21 cellular contexts compared by ENCODE assay signal in genomic region chr2:55837073-55837472, GRCh38.
DNase-seq lines count a peak whose midpoint lies in the region; ATAC-seq, FAIRE-seq and TF ChIP-seq lines count a peak whose summit lies in the region.
"Had no signal": no experiment of that assay in that cellular context is flagged by ENCODE, and none has a peak within 500 bp of the region (broad histone marks: within the 10 kb centered on the region; RNA-seq: fewer than 3 reads in every experiment).

No MANE protein-coding gene starts in this region.

- no peak for TF ChIP-seq POLR2A in K562 (conservative IDR thresholded peaks at IDR 0.05)

- BruUV-seq in K562 (replicated peaks; lab: Mats Ljungman, UMichigan): no TSS peak

- WGBS in K562 (ENCODE audit: insufficient coverage, low coverage, missing lambda C conversion rate): 2% methylated on average over 9 of the region's 9 CpGs

- no peaks in the 10 kb centered on the region for H3K36me3 Mint-ChIP-seq in CD4-positive, alpha-beta T cell (ENCODE audit: low read depth)

- no peak overlapping the region for H3K9ac ChIP-seq in K562 (ENCODE audit: insufficient read depth in 1 of 2, low read depth in 2 of 2, low read length in 2 of 2)
- H3K9ac ChIP-seq: BLaER1 had no signal

- H3K4me3 Mint-ChIP-seq in CD4-positive, alpha-beta T cell: no peak overlapping the region

- no peaks in the 10 kb centered on the region for H3K79me2 ChIP-seq in K562 (ENCODE audit: control insufficient read depth, insufficient read depth, low read length)

- FAIRE-seq in K562 (lab: Jason Lieb, UNC) (no peak), urothelium cell line (lab: Jason Lieb, UNC) (peak; percentile 68)
- FAIRE-seq: GM12892 had no signal

- H3K9me1 ChIP-seq in K562 (ENCODE audit: control insufficient read depth, insufficient read depth, low read length): no peaks in the 10 kb centered on the region

- H3K4me2 ChIP-seq in K562 (ENCODE audit: insufficient read depth, low read length): peak overlapping the region; percentile 41
- H3K4me2 ChIP-seq: BLaER1, PC-9 had no signal

- TF ChIP-seq CTCF in K562 (IDR thresholded peaks at IDR 0.05 in 2 of 3, conservative IDR thresholded peaks at IDR 0.05 in 1 of 3; ENCODE audit: insufficient read depth in 2 of 3, low read depth in 1 of 3, low read length in 3 of 3): no peak
- no peak for TF ChIP-seq CTCF in CD4-positive, alpha-beta T cell (IDR thresholded peaks at IDR 0.05)

- no peaks in the 10 kb centered on the region for H3K9me3 ChIP-seq in K562 (replicated peaks; ENCODE audit: control insufficient read depth, insufficient read depth, low read depth, low read length)
- H3K9me3 ChIP-seq in CD4-positive, alpha-beta T cell (ENCODE audit: control insufficient read depth, low read length): no peaks in the 10 kb centered on the region
- H3K9me3 ChIP-seq: HAP-1 had no signal

- POLR2A ChIA-PET in K562 (lab: Yijun Ruan, JAX): interaction anchor here (0.6 to 1.1 kb wide), 3 partner anchors 11 to 38 kb away, joined by 3 to 4 read pairs (median 4); no protein-coding TSS in a partner anchor
- POLR2A ChIA-PET in CD4-positive, alpha-beta T cell (lab: Charles Lee): no interaction called here

- CTCF ChIA-PET in K562 (lab: Yijun Ruan, JAX; ENCODE audit: low intra/inter-chr PET ratio): no interaction called here
- CTCF ChIA-PET in CD4-positive, alpha-beta T cell (lab: Charles Lee): no interaction called here

- no peaks in the 10 kb centered on the region for H3K36me3 ChIP-seq in K562 (ENCODE audit: control insufficient read depth, insufficient read depth, low read length)
- H3K36me3 ChIP-seq: BLaER1, HAP-1 had no signal

- no peak overlapping the region for H3K27ac Mint-ChIP-seq in CD4-positive, alpha-beta T cell

- H4K20me1 ChIP-seq in K562 (replicated peaks; ENCODE audit: control insufficient read depth, insufficient read depth, low read length): no peaks in the 10 kb centered on the region
- H4K20me1 ChIP-seq: BLaER1 had no signal

- peaks cover 10% of the 10 kb centered on the region for H3K9me3 Mint-ChIP-seq in CD4-positive, alpha-beta T cell

- H3K27ac ChIP-seq in K562 (ENCODE audit: extremely low read depth, low read depth, low read length): no peak overlapping the region
- no peak overlapping the region for H3K27ac ChIP-seq in CD4-positive, alpha-beta T cell (ENCODE audit: low read depth, low read length)
- H3K27ac ChIP-seq: 22Rv1, BLaER1, PC-9 had no signal

- in situ Hi-C loops in K562 (cut with MboI): no loop called here

- peak; percentile 50 for ATAC-seq in K562
- no peak for ATAC-seq in CD4-positive, alpha-beta T cell (ENCODE audit: poor library complexity)
- ATAC-seq: SK-N-SH treated with all-trans-retinoic acid at 6 μM for 48 hours had no signal

- intact Hi-C loops in K562 (cut with micrococcal nuclease): no loop called here
- intact Hi-C loops in CD4-positive, alpha-beta T cell (cut with DNase I, micrococcal nuclease): no loop called here

- H2AFZ ChIP-seq in K562 (ENCODE audit: low read depth, low read length): peak overlapping the region; percentile 90
- H2AFZ ChIP-seq: PC-9 had no signal

- H3K27me3 Mint-ChIP-seq in CD4-positive, alpha-beta T cell: peaks cover 5% of the 10 kb centered on the region

- H3K4me3 ChIP-seq in K562: no peak overlapping the region
- H3K4me3 ChIP-seq: BLaER1, HAP-1, PC-9 had no signal

- H3K27me3 ChIP-seq in K562 (ENCODE audit: control insufficient read depth in 2 of 2, insufficient read depth in 2 of 2, low read length in 2 of 2): no peaks in the 10 kb centered on the region
- no peaks in the 10 kb centered on the region for H3K27me3 ChIP-seq in CD4-positive, alpha-beta T cell (ENCODE audit: control insufficient read depth, insufficient read depth, low read length)
- H3K27me3 ChIP-seq: BLaER1 had no signal

- H3K4me1 ChIP-seq in K562 (replicated peaks in 1 of 2; ENCODE audit: control insufficient read depth in 2 of 2, insufficient read depth in 2 of 2, low read length in 2 of 2): no peaks in the 10 kb centered on the region; a peak in 1 of 5 replicates
- H3K4me1 ChIP-seq: HAP-1 had no signal

- no peak for TF ChIP-seq RAD21 in K562 (CRISPR knock-in tag; conservative IDR thresholded peaks at IDR 0.05 in 1 of 2, IDR thresholded peaks at IDR 0.05 in 1 of 2)

- TF ChIP-seq EP300 in K562 (IDR thresholded peaks at IDR 0.05; ENCODE audit: low read length): no peak

- H3K4me1 Mint-ChIP-seq in CD4-positive, alpha-beta T cell (ENCODE audit: low read depth): no peaks in the 10 kb centered on the region

- DNase-seq in NCI-H748 (lab: John Stamatoyannopoulos, UW; ENCODE audit: unreplicated experiment) (peak; percentile 54), NCI-H748 treated with DMSO at 0.1 percent for 48 hours (lab: John Stamatoyannopoulos, UW) (no peak), K562 (ENCODE audit: extremely low read depth in 1 of 4, low spot score in 3 of 4) (peak in 1 of 4 experiments; percentile 23), left kidney (ENCODE audit: low read depth, low spot score) (peak; percentile 18), urothelium cell line (ENCODE audit: low spot score) (no peak), C1 segment of cervical spinal cord (lab: John Stamatoyannopoulos, UW) (no peak), GF-D8 (lab: John Stamatoyannopoulos, UW) (no peak)
- no peak for DNase-seq in CD4-positive, alpha-beta T cell
- DNase-seq: DND-41, KG1, NCI-H1436, NCI-H2029, NCI-H2171, NCI-H446 treated with DMSO at 0.1 percent for 48 hours, NCI-H774, PC-9 had no signal

TF ChIP-seq in K562, 482 proteins besides CTCF, POLR2A, EP300 and RAD21:
- TF ChIP-seq DIDO1 (tag; IDR thresholded peaks at IDR 0.05; ENCODE audit: low read depth) (no peak), EWSR1 (IDR thresholded peaks at IDR 0.05; ENCODE audit: borderline replicate concordance, low read depth, partially characterized antibody) (no peak), ZNF699 (CRISPR knock-in tag; IDR thresholded peaks at IDR 0.05; ENCODE audit: insufficient replicate concordance) (no peak)
- TF ChIP-seq, protein P1, sequence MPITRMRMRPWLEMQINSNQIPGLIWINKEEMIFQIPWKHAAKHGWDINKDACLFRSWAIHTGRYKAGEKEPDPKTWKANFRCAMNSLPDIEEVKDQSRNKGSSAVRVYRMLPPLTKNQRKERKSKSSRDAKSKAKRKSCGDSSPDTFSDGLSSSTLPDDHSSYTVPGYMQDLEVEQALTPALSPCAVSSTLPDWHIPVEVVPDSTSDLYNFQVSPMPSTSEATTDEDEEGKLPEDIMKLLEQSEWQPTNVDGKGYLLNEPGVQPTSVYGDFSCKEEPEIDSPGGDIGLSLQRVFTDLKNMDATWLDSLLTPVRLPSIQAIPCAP (CRISPR knock-in tag; IDR thresholded peaks at IDR 0.05; ENCODE audit: borderline replicate concordance): no peak

Comparison
In these comparisons a context has a peak if more than half of its experiments do, and no peak if none do; other contexts are left out.
1. DNase-seq: peak in NCI-H748 (single experiment) and left kidney (single experiment); none in NCI-H748 treated with DMSO at 0.1 percent for 48 hours (single experiment), urothelium cell line (single experiment), CD4-positive, alpha-beta T cell (0 of 10), C1 segment of cervical spinal cord (0 of 14) and GF-D8 (single experiment).